Comparison of ENCODE assay signal across 10 cellular contexts in the genomic region with DNA sequence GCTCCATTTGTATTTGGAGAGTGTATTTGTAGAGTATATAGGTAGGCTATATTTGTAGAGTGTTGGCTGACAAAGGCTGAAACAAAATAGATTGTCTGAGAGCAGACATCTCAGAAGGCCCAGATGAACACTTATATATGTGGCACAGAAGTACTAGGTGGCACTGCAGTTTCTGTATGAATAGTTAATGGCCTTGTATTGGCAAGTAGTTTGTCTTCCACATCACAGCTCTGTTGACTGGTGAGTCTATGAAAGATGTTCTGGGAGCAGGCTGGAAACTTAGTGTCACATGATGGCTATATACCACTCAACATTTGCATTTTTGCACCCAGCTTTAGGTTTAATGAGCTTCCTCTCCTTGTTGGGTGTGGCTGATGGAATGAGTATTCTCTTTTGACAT. TPM values are rescaled to one million over a fixed set of nuclear protein-coding genes. Genes with fewer than 3 reads are reported as not detected.
A peak's percentile ranks its signal among the peaks of the same experiment; 100 is the strongest.
DNase-seq lines count a peak whose midpoint lies in the region; ATAC-seq and TF ChIP-seq lines count a peak whose summit lies in the region.
"Had no signal": no experiment of that assay in that cellular context is flagged by ENCODE, and none has a peak within 500 bp of the region (broad histone marks: within the 10 kb centered on the region; RNA-seq: fewer than 3 reads in every experiment).

No MANE protein-coding gene starts in this region.

- no peaks in the 10 kb centered on the region for H3K9me3 ChIP-seq in gastrocnemius medialis

- no peak overlapping the region for H3K4me3 ChIP-seq in gastrocnemius medialis

- H3K36me3 Mint-ChIP-seq in activated CD4-positive, alpha-beta T cell treated with anti-CD3 and anti-CD28 coated beads for 36 hours (ENCODE audit: low read depth) = peaks cover 16% of the 10 kb centered on the region
- H3K36me3 Mint-ChIP-seq in HFFc6 (ENCODE audit: low read depth) = peaks cover 23% of the 10 kb centered on the region

- no peaks in the 10 kb centered on the region for H3K27me3 Mint-ChIP-seq in activated CD4-positive, alpha-beta T cell treated with anti-CD3 and anti-CD28 coated beads for 36 hours
- no peaks in the 10 kb centered on the region; the same call in 1 of the 2 replicates for H3K27me3 Mint-ChIP-seq in HFFc6 (ENCODE audit: insufficient read depth)

- H3K36me3 ChIP-seq in gastrocnemius medialis = no peaks in the 10 kb centered on the region

- DNase-seq in activated CD4-positive, alpha-beta T cell treated with anti-CD3 and anti-CD28 coated beads for 36 hours = no peak
- no peak for DNase-seq in activated CD4-positive, alpha-beta T cell treated with anti-CD3 and anti-CD28 coated beads, Interleukin-2, amount 50 U/mL, for 4 hours
- DNase-seq in HFFc6 = no peak
- DNase-seq in gastrocnemius medialis = no peak
- DNase-seq in stimulated activated CD4-positive, alpha-beta T cell treated with anti-CD3 and anti-CD28 coated beads, Interleukin-4, amount 100 ng/mL, for 4 hours = no peak
- DNase-seq in NK-92 (lab: John Stamatoyannopoulos, UW; ENCODE audit: unreplicated experiment) = no peak
- DNase-seq in iPS-NIHi7 (ENCODE audit: extremely low spot score) = no peak
- DNase-seq: Kasumi-1 had no signal

- H3K27ac ChIP-seq in gastrocnemius medialis = peak overlapping the region; percentile 54 to 75 (median 70)
- H3K27ac ChIP-seq: parathyroid adenoma had no signal

- POLR2A ChIA-PET in activated CD4-positive, alpha-beta T cell treated with anti-CD3 and anti-CD28 coated beads for 36 hours (lab: Charles Lee) = interaction anchor here (0.6 to 0.8 kb wide), 2 partner anchors 60 to 212 kb away, joined by 3 to 4 read pairs; no protein-coding TSS in a partner anchor

- H3K27me3 ChIP-seq in gastrocnemius medialis = no peaks in the 10 kb centered on the region

- peaks cover 21% of the 10 kb centered on the region for H3K9me3 Mint-ChIP-seq in activated CD4-positive, alpha-beta T cell treated with anti-CD3 and anti-CD28 coated beads for 36 hours (ENCODE audit: low read depth)
- peaks cover 21% of the 10 kb centered on the region for H3K9me3 Mint-ChIP-seq in HFFc6

- peak; percentile 77 for ATAC-seq in activated CD4-positive, alpha-beta T cell treated with anti-CD3 and anti-CD28 coated beads for 36 hours
- peak; percentile 28 for ATAC-seq in HG03565 (IDR thresholded peaks at IDR 0.05; ENCODE audit: unreplicated experiment)
- ATAC-seq in gastrocnemius medialis = no peak

- no peak for TF ChIP-seq POLR2A in gastrocnemius medialis (IDR thresholded peaks at IDR 0.05)

- peaks cover 52% of the 10 kb centered on the region for H3K4me1 Mint-ChIP-seq in activated CD4-positive, alpha-beta T cell treated with anti-CD3 and anti-CD28 coated beads for 36 hours
- peaks cover 40% of the 10 kb centered on the region for H3K4me1 Mint-ChIP-seq in HFFc6 (ENCODE audit: low read depth)

- H3K4me3 Mint-ChIP-seq in activated CD4-positive, alpha-beta T cell treated with anti-CD3 and anti-CD28 coated beads for 36 hours = no peak overlapping the region
- no peak overlapping the region for H3K4me3 Mint-ChIP-seq in HFFc6

- H3K4me1 ChIP-seq in gastrocnemius medialis = peaks cover 45 to 51% of the 10 kb centered on the region in 2 donors
- H3K4me1 ChIP-seq: parathyroid adenoma had no signal

- in situ Hi-C loops in gastrocnemius medialis (cut with MboI; ENCODE audit: low sequenced_read_pairs in 4 of 4) = no loop called here

- no peak overlapping the region for H3K27ac Mint-ChIP-seq in activated CD4-positive, alpha-beta T cell treated with anti-CD3 and anti-CD28 coated beads for 36 hours
- peak overlapping the region; percentile 43; the same call in 1 of the 2 replicates for H3K27ac Mint-ChIP-seq in HFFc6

- intact Hi-C loops in activated CD4-positive, alpha-beta T cell treated with anti-CD3 and anti-CD28 coated beads for 36 hours (cut with DNase I, micrococcal nuclease) = no loop called here
- intact Hi-C loops in gastrocnemius medialis (cut with DNase I; ENCODE audit: low total_unique reads) = loop anchor here (1.0 kb wide), 1 partner anchor 30 kb away; no protein-coding TSS in a partner anchor

- CTCF ChIA-PET in activated CD4-positive, alpha-beta T cell treated with anti-CD3 and anti-CD28 coated beads for 36 hours (lab: Charles Lee) = no interaction called here

- no peak for TF ChIP-seq CTCF in HFFc6 (IDR thresholded peaks at IDR 0.05)
- TF ChIP-seq CTCF in gastrocnemius medialis (IDR thresholded peaks at IDR 0.05 in 4 of 5, conservative IDR thresholded peaks at IDR 0.05 in 1 of 5) = no peak

RNA-seq across cellular contexts. Expression of gene CCNY, which starts 51.9 kb away (rescaled TPM):
- total RNA-seq in activated CD4-positive, alpha-beta T cell treated with anti-CD3 and anti-CD28 coated beads for 36 hours = 10 to 100 TPM; 49.4 to 54.0 TPM
- total RNA-seq in HFFc6 (2021; fragmentation: NEBNext Ultra II Directional; extraction: Animal tissue kit (Norgen Biotek cat#: 25700)) = 10 to 100 TPM; 60.0 to 76.6 (median 69.9) TPM
- 10 to 100 TPM; 23.9 to 68.1 (median 39.5) TPM for total RNA-seq in gastrocnemius medialis

Comparison
In these comparisons a context has a peak if more than half of its experiments do, and no peak if none do; other contexts are left out.
1. ATAC-seq: peak in activated CD4-positive, alpha-beta T cell treated with anti-CD3 and anti-CD28 coated beads for 36 hours (single experiment) and HG03565 (single experiment); none in gastrocnemius medialis (0 of 2).